28 cellular contexts compared by ENCODE assay signal in the genomic region with DNA sequence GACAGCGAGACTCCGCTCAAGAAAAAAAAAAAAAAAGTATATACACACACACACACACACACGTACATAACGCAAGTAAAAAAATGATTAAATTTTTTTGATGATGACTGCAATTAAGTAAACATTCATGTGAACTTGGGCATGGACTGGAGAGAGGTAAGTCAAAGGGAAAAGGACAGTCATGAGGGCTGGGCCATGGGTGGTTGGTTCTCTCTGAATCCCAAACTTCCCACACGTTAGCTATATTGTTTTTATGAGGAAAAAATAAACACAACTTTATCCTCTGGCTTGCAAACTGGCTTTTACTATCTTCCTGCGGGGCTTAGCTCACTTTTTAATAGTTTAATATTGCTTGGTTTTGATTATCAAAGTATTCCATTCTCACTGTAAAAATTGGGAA.
"Had no signal": no experiment of that assay in that cellular context is flagged by ENCODE, and none has a peak within 500 bp of the region (broad histone marks: within the 10 kb centered on the region; RNA-seq: fewer than 3 reads in every experiment).

No MANE protein-coding gene starts in this region.

- ATAC-seq: activated CD4-positive, alpha-beta T cell treated with anti-CD3 and anti-CD28 coated beads for 36 hours; activated CD4-positive, CD25-positive, alpha-beta regulatory T cell treated with anti-CD3 and anti-CD28 coated beads, Interleukin-2, amount 50 U/mL, for 24 hours; activated CD8-positive, alpha-beta memory T cell treated with anti-CD3 and anti-CD28 coated beads, Interleukin-2, amount 10 ng/mL, durations not matched to agents 7 days and 5 days; activated CD8-positive, alpha-beta T cell treated with anti-CD3 and anti-CD28 coated beads, Interleukin-2, amount 10 ng/mL, durations not matched to agents 7 days and 5 days; activated naive CD4-positive, alpha-beta T cell treated with anti-CD3 and anti-CD28 coated beads, Interleukin-2, amount 50 U/mL, for 72 hours; gastroesophageal sphincter; heart right ventricle had no signal

- H3K27ac ChIP-seq: ascending aorta, breast epithelium, cardiac muscle cell, colonic mucosa, epithelial cell of prostate, esophagus squamous epithelium, gastroesophageal sphincter, heart right ventricle had no signal

- DNase-seq: activated B cell treated with CpG ODN at 0.5 μM for 24 hours; activated CD4-positive, alpha-beta memory T cell treated with anti-CD3 and anti-CD28 coated beads for 36 hours; activated CD4-positive, alpha-beta T cell treated with anti-CD3 and anti-CD28 coated beads for 36 hours; activated CD4-positive, alpha-beta T cell treated with anti-CD3 and anti-CD28 coated beads, Interleukin-2, amount 10 ng/mL, durations not matched to agents 24 days and 14 days; activated CD8-positive, alpha-beta memory T cell treated with anti-CD3 and anti-CD28 coated beads, Interleukin-2, amount 50 U/mL, for 4 hours; activated CD8-positive, alpha-beta T cell treated with anti-CD3 and anti-CD28 coated beads, Interleukin-2, amount 10 ng/mL, durations not matched to agents 7 days and 5 days; activated gamma-delta T cell; activated naive CD4-positive, alpha-beta T cell; activated naive CD4-positive, alpha-beta T cell treated with anti-CD3 and anti-CD28 coated beads, Interleukin-2, amount 10 ng/mL, durations not matched to agents 7 days and 5 days; activated naive CD8-positive, alpha-beta T cell treated with anti-CD3 and anti-CD28 coated beads, Interleukin-2, amount 10 ng/mL, durations not matched to agents 7 days and 5 days; activated T-cell treated with anti-CD3 and anti-CD28 coated beads, Interleukin-2, amount 50 U/mL, for 1 hour; activated T-cell treated with anti-CD3 and anti-CD28 coated beads, Interleukin-2, amount 50 U/mL, for 48 hours; central memory CD4-positive, alpha-beta T cell; cerebellar nuclear complex; effector CD8-positive, alpha-beta T cell; esophagus squamous epithelium; foreskin melanocyte; heart right ventricle; T-helper 2 cell had no signal

- H3K4me3 ChIP-seq: ascending aorta, breast epithelium, cardiac muscle cell, colonic mucosa, esophagus squamous epithelium, gastroesophageal sphincter, heart right ventricle had no signal
